In genomic region chr1:165352442-165353293, GRCh38 we compare ENCODE assay signal across 14 cellular contexts. TPM values are rescaled to one million over a fixed set of nuclear protein-coding genes. Genes with fewer than 3 reads are reported as not detected.
DNase-seq lines count a peak whose midpoint lies in the region; ATAC-seq and FAIRE-seq lines count a peak whose summit lies in the region.
"Had no signal": no experiment of that assay in that cellular context is flagged by ENCODE, and none has a peak within 500 bp of the region (broad histone marks: within the 10 kb centered on the region; RNA-seq: fewer than 3 reads in every experiment).

No MANE protein-coding gene starts in this region.

- 1 to 5% (median 5%) methylated on average over 59 of the region's 59 CpGs for WGBS in small intestine, 3 donors

- DNase-seq in activated CD8-positive, alpha-beta memory T cell treated with anti-CD3 and anti-CD28 coated beads, Interleukin-2, amount 50 U/mL, for 48 hours: peak; percentile 55
- DNase-seq in activated CD8-positive, alpha-beta memory T cell treated with anti-CD3 and anti-CD28 coated beads for 24 hours: no peak
- DNase-seq in SK-N-DZ (ENCODE audit: low spot score): peak; percentile 22
- peak; percentile 63 for DNase-seq in islet precursor cell
- peak; percentile 92 for DNase-seq in small intestine
- DNase-seq in stimulated activated CD4-positive, alpha-beta T cell treated with anti-CD3 and anti-CD28 coated beads, Interleukin-4, amount 100 ng/mL, for 24 hours: no peak
- DNase-seq in NOMO-1 treated with dmso at 0.1 percent for 144 hours (lab: John Stamatoyannopoulos, UW; ENCODE audit: unreplicated experiment): no peak
- DNase-seq: activated CD4-positive, alpha-beta memory T cell treated with anti-CD3 and anti-CD28 coated beads for 36 hours; central memory CD4-positive, alpha-beta T cell; NCI-H446; stimulated activated CD4-positive, alpha-beta T cell treated with anti-CD3 and anti-CD28 coated beads, Interleukin-15, amount 100 ng/mL, for 24 hours had no signal

- FAIRE-seq in small intestine (lab: Jason Lieb, UNC): no peak
- FAIRE-seq: D721Med had no signal

- H3K4me1 ChIP-seq in small intestine (ENCODE audit: control insufficient read depth in 2 of 2, insufficient read depth in 1 of 2, low read depth in 1 of 2, low read length in 1 of 2): peaks cover 0 to 7% of the 10 kb centered on the region in 2 donors

- ATAC-seq in GM21619 (IDR thresholded peaks at IDR 0.05; ENCODE audit: unreplicated experiment): no peak

- H3K27me3 ChIP-seq in small intestine (ENCODE audit: control insufficient read depth in 2 of 2, insufficient read depth in 2 of 2, low read length in 2 of 2): peaks cover 23 to 52% of the 10 kb centered on the region in 2 donors

- no peaks in the 10 kb centered on the region for H3K36me3 ChIP-seq in small intestine (ENCODE audit: control insufficient read depth in 2 of 2, insufficient read depth in 2 of 2, low read length in 2 of 2)
- H3K36me3 ChIP-seq: upper lobe of left lung had no signal

- no peak overlapping the region for H3K27ac ChIP-seq in small intestine (ENCODE audit: low read depth in 1 of 2, low read length in 1 of 2)
- H3K27ac ChIP-seq: upper lobe of left lung had no signal

- peak overlapping the region in 1 of 2 donors; percentile 39 for H3K4me3 ChIP-seq in small intestine (ENCODE audit: low read depth in 1 of 2, low read length in 2 of 2)
- H3K4me3 ChIP-seq: upper lobe of left lung had no signal

- no peaks in the 10 kb centered on the region for H3K9me3 ChIP-seq in small intestine (ENCODE audit: control insufficient read depth, low read depth)
- H3K9me3 ChIP-seq: upper lobe of left lung had no signal

RNA-seq across cellular contexts. Expression of gene LMX1A, which starts 3.8 kb away (rescaled TPM):
- polyA plus RNA-seq in SK-N-DZ (2014; cell fraction: cytosol; rRNA removed): 0.46 and 1.4 TPM in 2 replicates
- 0.19 and 1.1 TPM in 2 replicates for polyA plus RNA-seq in SK-N-DZ (2014; cell fraction: nucleus; rRNA removed)
- under 1 TPM; 0.39 to 0.54 (median 0.45) TPM for polyA plus RNA-seq in small intestine

Comparison
In these comparisons a context has a peak if more than half of its experiments do, and no peak if none do; other contexts are left out.
1. DNase-seq: peak in activated CD8-positive, alpha-beta memory T cell treated with anti-CD3 and anti-CD28 coated beads, Interleukin-2, amount 50 U/mL, for 48 hours (single experiment), SK-N-DZ (single experiment), islet precursor cell (single experiment) and small intestine (single experiment); none in activated CD8-positive, alpha-beta memory T cell treated with anti-CD3 and anti-CD28 coated beads for 24 hours (single experiment), stimulated activated CD4-positive, alpha-beta T cell treated with anti-CD3 and anti-CD28 coated beads, Interleukin-4, amount 100 ng/mL, for 24 hours (single experiment) and NOMO-1 treated with dmso at 0.1 percent for 144 hours (single experiment).